ENCODE assay signal across 30 cellular contexts in genomic region chr9:87372401-87372851, GRCh38.
A peak's percentile ranks its signal among the peaks of the same experiment; 100 is the strongest.
DNase-seq lines count a peak whose midpoint lies in the region; ATAC-seq, FAIRE-seq and TF ChIP-seq lines count a peak whose summit lies in the region.
"Had no signal": no experiment of that assay in that cellular context is flagged by ENCODE, and none has a peak within 500 bp of the region (broad histone marks: within the 10 kb centered on the region; RNA-seq: fewer than 3 reads in every experiment).

No MANE protein-coding gene starts in this region.

- H3K36me3 Mint-ChIP-seq in chondrocyte (ENCODE audit: low read depth) = peaks cover under 1% of the 10 kb centered on the region
- H3K36me3 Mint-ChIP-seq: CD8-positive, alpha-beta memory T cell; IgD-negative memory B cell; neural progenitor cell had no signal

- H3K9me3 Mint-ChIP-seq in chondrocyte (ENCODE audit: low read depth) = peaks cover 18% of the 10 kb centered on the region
- H3K9me3 Mint-ChIP-seq: neural progenitor cell; T-helper 2 cell treated with Interferon-gamma antibody and Interleukin-4, amounts not matched to agents 5 μg/mL and 100 μg/mL, for 36 hours had no signal

- peak overlapping the region in 1 of 3 donors; percentile 17 for H3K4me3 ChIP-seq in right lobe of liver
- no peak overlapping the region for H3K4me3 ChIP-seq in small intestine (ENCODE audit: low read depth in 1 of 2, low read length in 2 of 2)
- H3K4me3 ChIP-seq: cardiac muscle cell, left ventricle myocardium inferior, mucosa of descending colon, neural progenitor cell, prostate gland had no signal

- 34% methylated on average over 10 of the region's 10 CpGs for WGBS in right lobe of liver (ENCODE audit: insufficient coverage, low coverage, low lambda C conversion rate, missing lambda C conversion rate)
- whole genome bisulfite sequencing in small intestine, 3 donors = 16 to 64% (median 34%) methylated on average over 10 of the region's 10 CpGs

- H3K4me1 Mint-ChIP-seq in chondrocyte (ENCODE audit: low read depth) = peaks cover 73% of the 10 kb centered on the region
- H3K4me1 Mint-ChIP-seq: CD8-positive, alpha-beta memory T cell; IgD-negative memory B cell had no signal

- peaks cover 0 to 12% (median 3%) of the 10 kb centered on the region in 4 donors for H3K4me1 ChIP-seq in right lobe of liver
- peaks cover 0 to 2% of the 10 kb centered on the region in 2 donors for H3K4me1 ChIP-seq in small intestine (ENCODE audit: control insufficient read depth in 2 of 2, insufficient read depth in 1 of 2, low read depth in 1 of 2, low read length in 1 of 2)
- H3K4me1 ChIP-seq: left ventricle myocardium inferior, neural progenitor cell, prostate gland had no signal

- DNase-seq in HuH-7 (ENCODE audit: low spot score) = peak; percentile 29
- DNase-seq in chondrocyte (ENCODE audit: low spot score) = no peak
- peak; percentile 78 to 88 (median 84) for DNase-seq in right lobe of liver
- peak; percentile 77 for DNase-seq in small intestine
- DNase-seq in NCI-H1105 treated with DMSO at 0.1 percent for 48 hours (lab: John Stamatoyannopoulos, UW) = no peak
- DNase-seq in AG08396 (ENCODE audit: low spot score) = no peak
- DNase-seq: activated CD8-positive, alpha-beta T cell treated with anti-CD3 and anti-CD28 coated beads, Interleukin-2, amount 10 ng/mL, durations not matched to agents 7 days and 5 days; activated gamma-delta T cell treated with Interleukin-2 at 50 U/mL for 16 hours; amniotic stem cell; CD8-positive, alpha-beta memory T cell; DMS79 treated with DMSO at 0.1 percent for 48 hours; GOT3; left ventricle myocardium inferior; mucosa of descending colon; NCI-H1417; NCI-H524; stimulated activated CD4-positive, alpha-beta T cell treated with anti-CD3 and anti-CD28 coated beads, Interleukin-2, amount 100 ng/mL, for 48 hours; stimulated activated naive CD4-positive, alpha-beta T cell treated with Interleukin-2 at 50 U/mL for 16 hours; WERI-Rb-1 had no signal

- no peaks in the 10 kb centered on the region for H3K27me3 Mint-ChIP-seq in chondrocyte (ENCODE audit: low read depth)

- H3K27ac ChIP-seq in right lobe of liver (peak overlapping the region; percentile 35 to 79 (median 75)), small intestine (ENCODE audit: low read depth in 1 of 2, low read length in 1 of 2) (no peak overlapping the region)
- H3K27ac ChIP-seq: cardiac muscle cell, HL-60, left ventricle myocardium inferior, neural progenitor cell, prostate gland, WERI-Rb-1 had no signal

- TF ChIP-seq CTCF in chondrocyte (IDR thresholded peaks at IDR 0.05) = no peak
- TF ChIP-seq CTCF in right lobe of liver (IDR thresholded peaks at IDR 0.05) = no peak

- H3K9me3 ChIP-seq in right lobe of liver (no peaks in the 10 kb centered on the region), small intestine (ENCODE audit: control insufficient read depth, low read depth) (no peaks in the 10 kb centered on the region)
- H3K9me3 ChIP-seq: mucosa of descending colon, prostate gland had no signal

- ATAC-seq in right lobe of liver (peak; percentile 88 to 97 (median 94)), HG02870 (IDR thresholded peaks at IDR 0.05; ENCODE audit: unreplicated experiment) (no peak), GM21717 (IDR thresholded peaks at IDR 0.05; ENCODE audit: unreplicated experiment) (no peak)
- ATAC-seq: activated CD8-positive, alpha-beta T cell treated with anti-CD3 and anti-CD28 coated beads, Interleukin-2, amount 10 ng/mL, durations not matched to agents 7 days and 5 days; mucosa of descending colon; SK-N-SH treated with all-trans-retinoic acid at 6 μM for 48 hours had no signal

- H3K36me3 ChIP-seq in right lobe of liver = no peaks in the 10 kb centered on the region
- H3K36me3 ChIP-seq in small intestine (ENCODE audit: control insufficient read depth in 2 of 2, insufficient read depth in 2 of 2, low read length in 2 of 2) = no peaks in the 10 kb centered on the region
- H3K36me3 ChIP-seq: cardiac muscle cell, left ventricle myocardium inferior, neural progenitor cell, prostate gland, WERI-Rb-1 had no signal

- H3K27me3 ChIP-seq in right lobe of liver = no peaks in the 10 kb centered on the region
- H3K27me3 ChIP-seq in small intestine (ENCODE audit: control insufficient read depth in 2 of 2, insufficient read depth in 2 of 2, low read length in 2 of 2) = no peaks in the 10 kb centered on the region
- H3K27me3 ChIP-seq: cardiac muscle cell, neural progenitor cell had no signal

- intact Hi-C loops in right lobe of liver (cut with DNase I) = no loop called here

- no peak for FAIRE-seq in small intestine (lab: Jason Lieb, UNC)
- FAIRE-seq: endometrium, GM12891 had no signal

- TF ChIP-seq POLR2A in right lobe of liver (IDR thresholded peaks at IDR 0.05) = no peak

- peak overlapping the region; percentile 67 for H3K27ac Mint-ChIP-seq in chondrocyte (ENCODE audit: unreplicated experiment)
- H3K27ac Mint-ChIP-seq: activated CD8-positive, alpha-beta T cell treated with anti-CD3 and anti-CD28 coated beads, Interleukin-2, amount 10 ng/mL, durations not matched to agents 7 days and 5 days; CD8-positive, alpha-beta memory T cell; IgD-negative memory B cell; neural progenitor cell; T-helper 2 cell treated with Interferon-gamma antibody and Interleukin-4, amounts not matched to agents 5 μg/mL and 100 μg/mL, for 36 hours had no signal

- no peak overlapping the region for H3K4me3 Mint-ChIP-seq in chondrocyte (ENCODE audit: unreplicated experiment)
- H3K4me3 Mint-ChIP-seq: activated CD8-positive, alpha-beta T cell treated with anti-CD3 and anti-CD28 coated beads, Interleukin-2, amount 10 ng/mL, durations not matched to agents 7 days and 5 days; CD8-positive, alpha-beta memory T cell; IgD-negative memory B cell; neural progenitor cell; T-helper 2 cell treated with Interferon-gamma antibody and Interleukin-4, amounts not matched to agents 5 μg/mL and 100 μg/mL, for 36 hours had no signal

Comparison
In these comparisons a context has a peak if more than half of its experiments do, and no peak if none do; other contexts are left out.
1. DNase-seq: peak in HuH-7 (single experiment), right lobe of liver (3 of 3) and small intestine (single experiment); none in chondrocyte (single experiment), NCI-H1105 treated with DMSO at 0.1 percent for 48 hours (single experiment) and AG08396 (single experiment).
2. ATAC-seq: peak in right lobe of liver (4 of 4); none in HG02870 (single experiment) and GM21717 (single experiment).
3. H3K27ac ChIP-seq: peak in right lobe of liver (3 of 3); none in small intestine (0 of 2).